Comparison of ENCODE assay signal across 1 cellular context in the genomic region with DNA sequence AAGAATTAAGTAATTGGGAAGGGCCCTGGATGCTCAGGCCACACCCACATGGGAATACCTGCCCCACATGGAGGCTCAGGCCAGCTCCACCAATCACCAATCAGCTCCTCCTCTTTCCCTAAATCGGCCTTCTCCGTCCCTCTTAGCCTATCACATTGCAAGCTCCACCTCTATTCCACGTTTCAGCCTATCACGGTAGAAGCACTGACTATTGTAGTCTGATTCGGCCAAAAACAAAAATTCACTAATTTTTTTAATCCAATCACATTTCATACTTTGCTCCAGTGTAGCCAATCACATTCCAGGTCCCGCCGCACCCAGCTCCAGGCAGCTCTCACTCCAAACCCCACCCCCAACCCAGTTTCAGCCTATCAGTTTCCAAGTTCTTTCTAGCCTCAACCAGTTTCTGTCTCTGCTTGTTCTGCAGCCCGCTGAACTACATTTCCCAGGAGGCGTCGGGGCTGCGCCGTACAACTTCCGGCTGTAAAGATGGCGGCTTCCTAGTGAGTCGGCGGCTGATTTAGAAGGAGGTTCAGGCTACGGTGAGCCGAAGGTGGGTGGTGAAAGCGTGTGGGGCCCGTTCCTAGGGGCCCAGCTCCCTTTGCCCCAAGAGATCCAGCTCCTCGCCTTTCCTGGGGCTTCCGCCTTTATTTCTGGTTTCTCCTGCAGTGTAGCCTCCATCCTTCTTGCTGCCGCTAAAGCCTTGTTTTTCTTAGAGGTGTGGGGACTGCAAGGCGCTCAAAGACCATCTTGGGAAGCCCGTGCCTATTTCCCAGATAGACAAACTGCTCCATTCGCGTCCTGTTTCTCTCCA.
A peak's percentile ranks its signal among the peaks of the same experiment; 100 is the strongest.
TF ChIP-seq lines count a peak whose summit lies in the region.

A gene (plus strand): TSS at position 469 of the 814 bp plus-strand sequence. CDS start 1,364 bp downstream, outside the sequence.

TF ChIP-seq in K562, 482 proteins besides CTCF, POLR2A, EP300 and RAD21 (continued from another document and continues in another):
- peak; percentile 81 for TF ChIP-seq TBP (optimal IDR thresholded peaks at IDR 0.05; ENCODE audit: low read depth, low read length)
- TF ChIP-seq IFI16 (CRISPR knock-in tag; IDR thresholded peaks at IDR 0.05) = no peak
- TF ChIP-seq, protein P1, sequence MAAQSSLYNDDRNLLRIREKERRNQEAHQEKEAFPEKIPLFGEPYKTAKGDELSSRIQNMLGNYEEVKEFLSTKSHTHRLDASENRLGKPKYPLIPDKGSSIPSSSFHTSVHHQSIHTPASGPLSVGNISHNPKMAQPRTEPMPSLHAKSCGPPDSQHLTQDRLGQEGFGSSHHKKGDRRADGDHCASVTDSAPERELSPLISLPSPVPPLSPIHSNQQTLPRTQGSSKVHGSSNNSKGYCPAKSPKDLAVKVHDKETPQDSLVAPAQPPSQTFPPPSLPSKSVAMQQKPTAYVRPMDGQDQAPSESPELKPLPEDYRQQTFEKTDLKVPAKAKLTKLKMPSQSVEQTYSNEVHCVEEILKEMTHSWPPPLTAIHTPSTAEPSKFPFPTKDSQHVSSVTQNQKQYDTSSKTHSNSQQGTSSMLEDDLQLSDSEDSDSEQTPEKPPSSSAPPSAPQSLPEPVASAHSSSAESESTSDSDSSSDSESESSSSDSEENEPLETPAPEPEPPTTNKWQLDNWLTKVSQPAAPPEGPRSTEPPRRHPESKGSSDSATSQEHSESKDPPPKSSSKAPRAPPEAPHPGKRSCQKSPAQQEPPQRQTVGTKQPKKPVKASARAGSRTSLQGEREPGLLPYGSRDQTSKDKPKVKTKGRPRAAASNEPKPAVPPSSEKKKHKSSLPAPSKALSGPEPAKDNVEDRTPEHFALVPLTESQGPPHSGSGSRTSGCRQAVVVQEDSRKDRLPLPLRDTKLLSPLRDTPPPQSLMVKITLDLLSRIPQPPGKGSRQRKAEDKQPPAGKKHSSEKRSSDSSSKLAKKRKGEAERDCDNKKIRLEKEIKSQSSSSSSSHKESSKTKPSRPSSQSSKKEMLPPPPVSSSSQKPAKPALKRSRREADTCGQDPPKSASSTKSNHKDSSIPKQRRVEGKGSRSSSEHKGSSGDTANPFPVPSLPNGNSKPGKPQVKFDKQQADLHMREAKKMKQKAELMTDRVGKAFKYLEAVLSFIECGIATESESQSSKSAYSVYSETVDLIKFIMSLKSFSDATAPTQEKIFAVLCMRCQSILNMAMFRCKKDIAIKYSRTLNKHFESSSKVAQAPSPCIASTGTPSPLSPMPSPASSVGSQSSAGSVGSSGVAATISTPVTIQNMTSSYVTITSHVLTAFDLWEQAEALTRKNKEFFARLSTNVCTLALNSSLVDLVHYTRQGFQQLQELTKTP (IDR thresholded peaks at IDR 0.05; ENCODE audit: low read depth in 1 of 2, partially characterized antibody in 2 of 2) = peak; percentile 78 to 88
- TF ChIP-seq ATF7 (IDR thresholded peaks at IDR 0.05) = peak; percentile 68; the same call in 1 of the 2 replicates
- 0 out of 4 replicates have a peak, but pooled peaks of 1 of the 2 experiments have one; percentile 14 for TF ChIP-seq MAZ (CRISPR knock-in tag; conservative IDR thresholded peaks at IDR 0.05 in 1 of 2, IDR thresholded peaks at IDR 0.05 in 1 of 2)
- peak; percentile 100 for TF ChIP-seq ZNF589 (CRISPR knock-in tag; IDR thresholded peaks at IDR 0.05; ENCODE audit: low read depth)
- peak; percentile 32 for TF ChIP-seq SP2 (IDR thresholded peaks at IDR 0.05; ENCODE audit: extremely low read depth, low read depth, low read length, poor library complexity, severe bottlenecking)
- no peak for TF ChIP-seq ETS2 (tag; IDR thresholded peaks at IDR 0.05; ENCODE audit: borderline replicate concordance, poor library complexity, severe bottlenecking)
- TF ChIP-seq, protein P2, sequence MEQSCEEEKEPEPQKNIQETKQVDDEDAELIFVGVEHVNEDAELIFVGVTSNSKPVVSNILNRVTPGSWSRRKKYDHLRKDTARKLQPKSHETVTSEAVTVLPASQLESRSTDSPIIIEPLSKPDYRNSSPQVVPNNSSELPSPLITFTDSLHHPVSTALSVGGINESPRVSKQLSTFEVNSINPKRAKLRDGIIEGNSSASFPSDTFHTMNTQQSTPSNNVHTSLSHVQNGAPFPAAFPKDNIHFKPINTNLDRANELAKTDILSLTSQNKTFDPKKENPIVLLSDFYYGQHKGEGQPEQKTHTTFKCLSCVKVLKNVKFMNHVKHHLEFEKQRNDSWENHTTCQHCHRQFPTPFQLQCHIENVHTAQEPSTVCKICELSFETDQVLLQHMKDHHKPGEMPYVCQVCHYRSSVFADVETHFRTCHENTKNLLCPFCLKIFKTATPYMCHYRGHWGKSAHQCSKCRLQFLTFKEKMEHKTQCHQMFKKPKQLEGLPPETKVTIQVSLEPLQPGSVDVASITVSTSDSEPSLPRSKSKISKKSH (CRISPR knock-in tag; IDR thresholded peaks at IDR 0.05) = no peak
- TF ChIP-seq HDAC1 (IDR thresholded peaks at IDR 0.05) = peak in 1 of 2 experiments; percentile 73; a peak in 2 of 4 replicates
- TF ChIP-seq ATF1 (CRISPR knock-in tag; IDR thresholded peaks at IDR 0.05) = no peak
- TF ChIP-seq ATF1 (tag; IDR thresholded peaks at IDR 0.05) = peak; percentile 93
- no peak for TF ChIP-seq NR4A1 (CRISPR knock-in tag; IDR thresholded peaks at IDR 0.05)
- TF ChIP-seq NR4A1 (tag; IDR thresholded peaks at IDR 0.05) = peak; percentile 93
- no peak for TF ChIP-seq DNMT1 (IDR thresholded peaks at IDR 0.05)
- TF ChIP-seq ZNF316 (IDR thresholded peaks at IDR 0.05) = no peak
- no peak for TF ChIP-seq CBFA2T3 (IDR thresholded peaks at IDR 0.05)
- TF ChIP-seq ASH1L (IDR thresholded peaks at IDR 0.05; ENCODE audit: borderline replicate concordance, low read depth, partially characterized antibody) = peak; percentile 99
- TF ChIP-seq FOS (IDR thresholded peaks at IDR 0.05; ENCODE audit: extremely low read depth, insufficient read length) = peak; percentile 97
- peak; percentile 69 for TF ChIP-seq SP1 (CRISPR knock-in tag; IDR thresholded peaks at IDR 0.05)
- TF ChIP-seq MYC (IDR thresholded peaks at IDR 0.05; ENCODE audit: low read depth, low read length) = 0 out of 2 replicates have a peak, but pooled peaks have one; percentile 10
- TF ChIP-seq MYC (CRISPR knock-in tag; IDR thresholded peaks at IDR 0.05; ENCODE audit: borderline replicate concordance, low read depth) = no peak
- peak; percentile 84 for TF ChIP-seq HDAC2 (IDR thresholded peaks at IDR 0.05)
- TF ChIP-seq SIN3A (IDR thresholded peaks at IDR 0.05; ENCODE audit: borderline replicate concordance in 2 of 2, control insufficient read depth in 1 of 2, low read depth in 2 of 2, low read length in 2 of 2) = peak in 1 of 2 experiments; percentile 71; a peak in 1 of 4 replicates
- 0 out of 2 replicates have a peak, but pooled peaks have one; percentile 44 for TF ChIP-seq ZNF79 (CRISPR knock-in tag; IDR thresholded peaks at IDR 0.05; ENCODE audit: low read depth)
- TF ChIP-seq, protein P3, sequence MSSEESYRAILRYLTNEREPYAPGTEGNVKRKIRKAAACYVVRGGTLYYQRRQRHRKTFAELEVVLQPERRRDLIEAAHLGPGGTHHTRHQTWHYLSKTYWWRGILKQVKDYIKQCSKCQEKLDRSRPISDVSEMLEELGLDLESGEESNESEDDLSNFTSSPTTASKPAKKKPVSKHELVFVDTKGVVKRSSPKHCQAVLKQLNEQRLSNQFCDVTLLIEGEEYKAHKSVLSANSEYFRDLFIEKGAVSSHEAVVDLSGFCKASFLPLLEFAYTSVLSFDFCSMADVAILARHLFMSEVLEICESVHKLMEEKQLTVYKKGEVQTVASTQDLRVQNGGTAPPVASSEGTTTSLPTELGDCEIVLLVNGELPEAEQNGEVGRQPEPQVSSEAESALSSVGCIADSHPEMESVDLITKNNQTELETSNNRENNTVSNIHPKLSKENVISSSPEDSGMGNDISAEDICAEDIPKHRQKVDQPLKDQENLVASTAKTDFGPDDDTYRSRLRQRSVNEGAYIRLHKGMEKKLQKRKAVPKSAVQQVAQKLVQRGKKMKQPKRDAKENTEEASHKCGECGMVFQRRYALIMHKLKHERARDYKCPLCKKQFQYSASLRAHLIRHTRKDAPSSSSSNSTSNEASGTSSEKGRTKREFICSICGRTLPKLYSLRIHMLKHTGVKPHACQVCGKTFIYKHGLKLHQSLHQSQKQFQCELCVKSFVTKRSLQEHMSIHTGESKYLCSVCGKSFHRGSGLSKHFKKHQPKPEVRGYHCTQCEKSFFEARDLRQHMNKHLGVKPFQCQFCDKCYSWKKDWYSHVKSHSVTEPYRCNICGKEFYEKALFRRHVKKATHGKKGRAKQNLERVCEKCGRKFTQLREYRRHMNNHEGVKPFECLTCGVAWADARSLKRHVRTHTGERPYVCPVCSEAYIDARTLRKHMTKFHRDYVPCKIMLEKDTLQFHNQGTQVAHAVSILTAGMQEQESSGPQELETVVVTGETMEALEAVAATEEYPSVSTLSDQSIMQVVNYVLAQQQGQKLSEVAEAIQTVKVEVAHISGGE (CRISPR knock-in tag; IDR thresholded peaks at IDR 0.05) = peak in 1 of 3 experiments; percentile 93; a peak in 2 of 6 replicates
- no peak for TF ChIP-seq ZNF347 (CRISPR knock-in tag; IDR thresholded peaks at IDR 0.05; ENCODE audit: low read depth)
- no peak for TF ChIP-seq MEIS2 (IDR thresholded peaks at IDR 0.05; ENCODE audit: partially characterized antibody)
- TF ChIP-seq SETDB1 (IDR thresholded peaks at IDR 0.05; ENCODE audit: low read length) = no peak
- TF ChIP-seq, protein P4, sequence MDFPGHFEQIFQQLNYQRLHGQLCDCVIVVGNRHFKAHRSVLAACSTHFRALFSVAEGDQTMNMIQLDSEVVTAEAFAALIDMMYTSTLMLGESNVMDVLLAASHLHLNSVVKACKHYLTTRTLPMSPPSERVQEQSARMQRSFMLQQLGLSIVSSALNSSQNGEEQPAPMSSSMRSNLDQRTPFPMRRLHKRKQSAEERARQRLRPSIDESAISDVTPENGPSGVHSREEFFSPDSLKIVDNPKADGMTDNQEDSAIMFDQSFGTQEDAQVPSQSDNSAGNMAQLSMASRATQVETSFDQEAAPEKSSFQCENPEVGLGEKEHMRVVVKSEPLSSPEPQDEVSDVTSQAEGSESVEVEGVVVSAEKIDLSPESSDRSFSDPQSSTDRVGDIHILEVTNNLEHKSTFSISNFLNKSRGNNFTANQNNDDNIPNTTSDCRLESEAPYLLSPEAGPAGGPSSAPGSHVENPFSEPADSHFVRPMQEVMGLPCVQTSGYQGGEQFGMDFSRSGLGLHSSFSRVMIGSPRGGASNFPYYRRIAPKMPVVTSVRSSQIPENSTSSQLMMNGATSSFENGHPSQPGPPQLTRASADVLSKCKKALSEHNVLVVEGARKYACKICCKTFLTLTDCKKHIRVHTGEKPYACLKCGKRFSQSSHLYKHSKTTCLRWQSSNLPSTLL (IDR thresholded peaks at IDR 0.05) = peak; percentile 81; the same call in 1 of the 2 replicates
- TF ChIP-seq, protein P5, sequence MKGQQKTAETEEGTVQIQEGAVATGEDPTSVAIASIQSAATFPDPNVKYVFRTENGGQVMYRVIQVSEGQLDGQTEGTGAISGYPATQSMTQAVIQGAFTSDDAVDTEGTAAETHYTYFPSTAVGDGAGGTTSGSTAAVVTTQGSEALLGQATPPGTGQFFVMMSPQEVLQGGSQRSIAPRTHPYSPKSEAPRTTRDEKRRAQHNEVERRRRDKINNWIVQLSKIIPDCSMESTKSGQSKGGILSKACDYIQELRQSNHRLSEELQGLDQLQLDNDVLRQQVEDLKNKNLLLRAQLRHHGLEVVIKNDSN (CRISPR knock-in tag; IDR thresholded peaks at IDR 0.05) = 0 out of 2 replicates have a peak, but pooled peaks have one; percentile 19
- peak; percentile 99 for TF ChIP-seq ZNF644 (tag; IDR thresholded peaks at IDR 0.05; ENCODE audit: low read depth)
- no peak for TF ChIP-seq ZNF3 (CRISPR knock-in tag; IDR thresholded peaks at IDR 0.05)
- peak; percentile 95 for TF ChIP-seq CC2D1A (IDR thresholded peaks at IDR 0.05)
- TF ChIP-seq FOXP1 (CRISPR knock-in tag; IDR thresholded peaks at IDR 0.05) = no peak
- peak; percentile 96 for TF ChIP-seq ZKSCAN8 (CRISPR knock-in tag; IDR thresholded peaks at IDR 0.05)
- TF ChIP-seq, protein P6, sequence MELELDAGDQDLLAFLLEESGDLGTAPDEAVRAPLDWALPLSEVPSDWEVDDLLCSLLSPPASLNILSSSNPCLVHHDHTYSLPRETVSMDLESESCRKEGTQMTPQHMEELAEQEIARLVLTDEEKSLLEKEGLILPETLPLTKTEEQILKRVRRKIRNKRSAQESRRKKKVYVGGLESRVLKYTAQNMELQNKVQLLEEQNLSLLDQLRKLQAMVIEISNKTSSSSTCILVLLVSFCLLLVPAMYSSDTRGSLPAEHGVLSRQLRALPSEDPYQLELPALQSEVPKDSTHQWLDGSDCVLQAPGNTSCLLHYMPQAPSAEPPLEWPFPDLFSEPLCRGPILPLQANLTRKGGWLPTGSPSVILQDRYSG (tag; conservative IDR thresholded peaks at IDR 0.05; ENCODE audit: low read depth) = peak; percentile 94
- TF ChIP-seq ZFP36 (IDR thresholded peaks at IDR 0.05; ENCODE audit: low read depth, low read length, partially characterized antibody) = no peak
- peak; percentile 87 for TF ChIP-seq POLR2AphosphoS5 (IDR thresholded peaks at IDR 0.05; ENCODE audit: control insufficient read depth, insufficient read depth, low read depth, low read length)
- TF ChIP-seq, protein P7, sequence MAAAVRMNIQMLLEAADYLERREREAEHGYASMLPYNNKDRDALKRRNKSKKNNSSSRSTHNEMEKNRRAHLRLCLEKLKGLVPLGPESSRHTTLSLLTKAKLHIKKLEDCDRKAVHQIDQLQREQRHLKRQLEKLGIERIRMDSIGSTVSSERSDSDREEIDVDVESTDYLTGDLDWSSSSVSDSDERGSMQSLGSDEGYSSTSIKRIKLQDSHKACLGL (CRISPR knock-in tag; IDR thresholded peaks at IDR 0.05; ENCODE audit: borderline replicate concordance, poor library complexity, severe bottlenecking) = no peak
- TF ChIP-seq, protein P8, sequence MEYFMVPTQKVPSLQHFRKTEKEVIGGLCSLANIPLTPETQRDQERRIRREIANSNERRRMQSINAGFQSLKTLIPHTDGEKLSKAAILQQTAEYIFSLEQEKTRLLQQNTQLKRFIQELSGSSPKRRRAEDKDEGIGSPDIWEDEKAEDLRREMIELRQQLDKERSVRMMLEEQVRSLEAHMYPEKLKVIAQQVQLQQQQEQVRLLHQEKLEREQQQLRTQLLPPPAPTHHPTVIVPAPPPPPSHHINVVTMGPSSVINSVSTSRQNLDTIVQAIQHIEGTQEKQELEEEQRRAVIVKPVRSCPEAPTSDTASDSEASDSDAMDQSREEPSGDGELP (CRISPR knock-in tag; IDR thresholded peaks at IDR 0.05; ENCODE audit: borderline replicate concordance) = peak; percentile 79
- peak; percentile 86 for TF ChIP-seq DIDO1 (tag; IDR thresholded peaks at IDR 0.05; ENCODE audit: low read depth)
- TF ChIP-seq, protein P9, sequence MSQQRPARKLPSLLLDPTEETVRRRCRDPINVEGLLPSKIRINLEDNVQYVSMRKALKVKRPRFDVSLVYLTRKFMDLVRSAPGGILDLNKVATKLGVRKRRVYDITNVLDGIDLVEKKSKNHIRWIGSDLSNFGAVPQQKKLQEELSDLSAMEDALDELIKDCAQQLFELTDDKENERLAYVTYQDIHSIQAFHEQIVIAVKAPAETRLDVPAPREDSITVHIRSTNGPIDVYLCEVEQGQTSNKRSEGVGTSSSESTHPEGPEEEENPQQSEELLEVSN (IDR thresholded peaks at IDR 0.05; ENCODE audit: borderline replicate concordance in 1 of 2, extremely low read depth in 1 of 2, insufficient read depth in 1 of 2, insufficient read length in 1 of 2, low read depth in 1 of 2, low read length in 1 of 2, poor library complexity in 1 of 2, severe bottlenecking in 1 of 2) = peak in 1 of 2 experiments; percentile 9
